12 cellular contexts compared by ENCODE assay signal in the genomic region with DNA sequence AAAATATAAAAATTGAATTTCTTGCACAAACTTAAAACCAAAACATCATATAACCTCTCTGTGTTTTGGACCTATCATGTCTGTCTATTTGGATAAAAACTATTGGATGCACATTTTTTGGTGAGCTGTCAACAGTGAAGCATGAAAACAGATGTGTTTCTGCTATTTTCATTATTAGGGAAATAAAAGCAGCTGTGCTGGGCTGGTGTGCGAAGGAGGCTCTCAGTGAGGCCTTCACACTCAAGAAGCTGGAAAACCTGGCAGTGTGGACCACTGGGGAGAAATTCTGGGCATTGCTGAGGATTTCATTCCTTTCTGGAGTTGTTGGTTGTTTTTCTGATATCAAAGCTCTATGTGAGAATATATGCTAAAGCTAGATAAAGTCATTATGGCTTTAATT.
"Had no signal": no experiment of that assay in that cellular context is flagged by ENCODE, and none has a peak within 500 bp of the region (broad histone marks: within the 10 kb centered on the region; RNA-seq: fewer than 3 reads in every experiment).

No MANE protein-coding gene starts in this region.

- H3K36me3 Mint-ChIP-seq: activated naive CD8-positive, alpha-beta T cell treated with anti-CD3 and anti-CD28 coated beads for 36 hours; stimulated activated memory B cell treated with anti-CD40 and anti-IgM and Interleukin-4, amounts not matched to agents 10 μg/mL and 1 μg/mL and 100 μg/mL, for 72 hours had no signal

- H3K4me1 Mint-ChIP-seq: activated naive CD8-positive, alpha-beta T cell treated with anti-CD3 and anti-CD28 coated beads for 36 hours; stimulated activated memory B cell treated with anti-CD40 and anti-IgM and Interleukin-4, amounts not matched to agents 10 μg/mL and 1 μg/mL and 100 μg/mL, for 72 hours; T-helper 17 cell had no signal

- H3K4me3 ChIP-seq: gastrocnemius medialis, pancreas, transverse colon had no signal

- H3K9me3 Mint-ChIP-seq: activated naive CD8-positive, alpha-beta T cell treated with anti-CD3 and anti-CD28 coated beads for 36 hours had no signal

- H3K9me3 ChIP-seq: gastrocnemius medialis, pancreas, transverse colon had no signal

- H3K27ac Mint-ChIP-seq: activated naive CD8-positive, alpha-beta T cell treated with anti-CD3 and anti-CD28 coated beads for 36 hours; stimulated activated memory B cell treated with anti-CD40 and anti-IgM and Interleukin-4, amounts not matched to agents 10 μg/mL and 1 μg/mL and 100 μg/mL, for 72 hours; T-helper 17 cell had no signal

- DNase-seq: activated CD4-positive, alpha-beta T cell treated with anti-CD3 and anti-CD28 coated beads, Interleukin-2, amount 50 U/mL, for 1 hour; activated CD4-positive, CD25-positive, alpha-beta regulatory T cell; activated naive CD8-positive, alpha-beta T cell treated with anti-CD3 and anti-CD28 coated beads for 36 hours; anterior cingulate cortex; dermis blood vessel endothelial cell; erythroblast; gastrocnemius medialis; hippocampal formation; pancreas; T-helper 17 cell; transverse colon had no signal

- ATAC-seq: gastrocnemius medialis; pancreas; stimulated activated memory B cell treated with anti-CD40 and anti-IgM and Interleukin-4, amounts not matched to agents 10 μg/mL and 1 μg/mL and 100 μg/mL, for 72 hours; T-helper 17 cell had no signal

- H3K27ac ChIP-seq: pancreas, transverse colon had no signal

- H3K36me3 ChIP-seq: gastrocnemius medialis, pancreas, transverse colon had no signal

- H3K27me3 Mint-ChIP-seq: stimulated activated memory B cell treated with anti-CD40 and anti-IgM and Interleukin-4, amounts not matched to agents 10 μg/mL and 1 μg/mL and 100 μg/mL, for 72 hours; T-helper 17 cell had no signal

- H3K4me3 Mint-ChIP-seq: activated naive CD8-positive, alpha-beta T cell treated with anti-CD3 and anti-CD28 coated beads for 36 hours; stimulated activated memory B cell treated with anti-CD40 and anti-IgM and Interleukin-4, amounts not matched to agents 10 μg/mL and 1 μg/mL and 100 μg/mL, for 72 hours; T-helper 17 cell had no signal

- H3K27me3 ChIP-seq: gastrocnemius medialis, pancreas, transverse colon had no signal

- H3K4me1 ChIP-seq: gastrocnemius medialis, pancreas, transverse colon had no signal
